23 cellular contexts compared by ENCODE assay signal in the genomic region with DNA sequence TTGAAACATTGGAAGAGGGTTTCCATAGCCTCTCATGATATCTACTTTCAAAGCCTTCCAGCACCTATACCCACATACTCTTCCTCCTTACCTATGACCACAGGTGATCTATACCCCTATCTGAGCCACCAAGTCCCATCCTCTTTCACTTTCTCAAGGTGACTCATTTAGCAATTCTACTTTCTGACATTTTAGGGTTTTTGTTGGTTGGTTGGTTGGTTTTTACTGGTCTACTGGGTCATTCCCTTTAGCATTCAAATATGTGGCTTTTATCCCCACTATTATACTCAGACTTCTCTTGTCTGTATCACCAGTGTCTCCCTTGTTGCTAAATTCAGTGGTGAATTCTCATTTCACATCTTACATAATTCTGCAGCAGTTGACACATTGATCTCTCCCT.
DNase-seq lines count a peak whose midpoint lies in the region; ATAC-seq lines count a peak whose summit lies in the region.
"Had no signal": no experiment of that assay in that cellular context is flagged by ENCODE, and none has a peak within 500 bp of the region (broad histone marks: within the 10 kb centered on the region; RNA-seq: fewer than 3 reads in every experiment).

No MANE protein-coding gene starts in this region.

- ATAC-seq in GM18868 (IDR thresholded peaks at IDR 0.05; ENCODE audit: unreplicated experiment) (peak; percentile 74), GM21390 (IDR thresholded peaks at IDR 0.05; ENCODE audit: unreplicated experiment) (peak; percentile 80), HG02884 (IDR thresholded peaks at IDR 0.05; ENCODE audit: unreplicated experiment) (peak; percentile 79), HG03565 (IDR thresholded peaks at IDR 0.05; ENCODE audit: unreplicated experiment) (peak; percentile 79)
- ATAC-seq: gastrocnemius medialis, HCT116, right cardiac atrium, WTC11 had no signal

- DNase-seq in activated CD4-positive, alpha-beta T cell treated with anti-CD3 and anti-CD28 coated beads for 48 hours: no peak
- DNase-seq in D341Med (ENCODE audit: low spot score) (no peak), SKM-1 (lab: John Stamatoyannopoulos, UW; ENCODE audit: unreplicated experiment) (no peak), NOMO-1 treated with DMSO at 0.1 percent for 48 hours (lab: John Stamatoyannopoulos, UW; ENCODE audit: unreplicated experiment) (no peak)
- DNase-seq: activated CD4-positive, alpha-beta T cell treated with anti-CD3 and anti-CD28 coated beads, Interleukin-2, amount 50 U/mL, for 4 hours; activated gamma-delta T cell; AML-193; CD8-positive, alpha-beta memory T cell; gastrocnemius medialis; islet precursor cell; NCI-H1092; NCI-H2029; NCI-H2227 treated with DMSO at 0.1 percent for 48 hours; NCI-H774; ovary; right cardiac atrium; T1000 had no signal
